In the genomic region with DNA sequence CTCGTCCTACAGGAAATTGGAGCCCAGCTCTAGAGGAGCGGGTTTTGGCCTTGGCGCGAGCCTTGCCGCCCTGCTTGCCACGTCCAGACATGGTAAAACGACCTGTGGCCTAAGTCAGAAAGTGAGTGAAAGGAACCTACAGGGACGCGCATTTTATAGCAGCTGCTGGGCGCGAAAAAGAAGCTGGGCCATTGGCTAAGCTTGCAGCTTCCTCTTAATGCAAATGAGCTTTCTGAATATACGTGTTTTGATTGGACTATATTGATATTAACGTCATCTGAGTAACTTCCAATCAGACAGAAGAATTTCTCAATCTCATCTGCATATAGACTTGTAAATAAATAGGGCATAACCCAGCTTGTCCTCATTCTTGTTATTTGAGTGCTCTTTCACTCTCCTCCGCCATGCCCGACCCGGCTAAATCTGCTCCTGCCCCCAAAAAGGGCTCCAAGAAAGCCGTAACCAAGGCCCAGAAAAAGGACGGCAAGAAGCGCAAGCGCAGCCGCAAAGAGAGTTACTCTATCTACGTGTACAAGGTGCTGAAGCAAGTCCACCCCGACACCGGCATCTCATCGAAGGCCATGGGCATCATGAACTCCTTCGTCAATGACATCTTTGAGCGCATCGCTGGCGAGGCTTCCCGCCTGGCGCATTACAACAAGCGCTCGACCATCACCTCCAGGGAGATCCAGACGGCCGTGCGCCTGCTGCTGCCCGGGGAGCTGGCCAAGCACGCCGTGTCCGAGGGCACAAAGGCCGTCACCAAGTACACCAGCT, we compare ENCODE assay signal across 1 cellular context.
TF ChIP-seq lines count a peak whose summit lies in the region.

No MANE protein-coding gene starts in this region.

TF ChIP-seq in HepG2, 621 proteins besides CTCF, POLR2A, EP300 and RAD21 (continued from another document and continues in another):
- TF ChIP-seq, protein P1, sequence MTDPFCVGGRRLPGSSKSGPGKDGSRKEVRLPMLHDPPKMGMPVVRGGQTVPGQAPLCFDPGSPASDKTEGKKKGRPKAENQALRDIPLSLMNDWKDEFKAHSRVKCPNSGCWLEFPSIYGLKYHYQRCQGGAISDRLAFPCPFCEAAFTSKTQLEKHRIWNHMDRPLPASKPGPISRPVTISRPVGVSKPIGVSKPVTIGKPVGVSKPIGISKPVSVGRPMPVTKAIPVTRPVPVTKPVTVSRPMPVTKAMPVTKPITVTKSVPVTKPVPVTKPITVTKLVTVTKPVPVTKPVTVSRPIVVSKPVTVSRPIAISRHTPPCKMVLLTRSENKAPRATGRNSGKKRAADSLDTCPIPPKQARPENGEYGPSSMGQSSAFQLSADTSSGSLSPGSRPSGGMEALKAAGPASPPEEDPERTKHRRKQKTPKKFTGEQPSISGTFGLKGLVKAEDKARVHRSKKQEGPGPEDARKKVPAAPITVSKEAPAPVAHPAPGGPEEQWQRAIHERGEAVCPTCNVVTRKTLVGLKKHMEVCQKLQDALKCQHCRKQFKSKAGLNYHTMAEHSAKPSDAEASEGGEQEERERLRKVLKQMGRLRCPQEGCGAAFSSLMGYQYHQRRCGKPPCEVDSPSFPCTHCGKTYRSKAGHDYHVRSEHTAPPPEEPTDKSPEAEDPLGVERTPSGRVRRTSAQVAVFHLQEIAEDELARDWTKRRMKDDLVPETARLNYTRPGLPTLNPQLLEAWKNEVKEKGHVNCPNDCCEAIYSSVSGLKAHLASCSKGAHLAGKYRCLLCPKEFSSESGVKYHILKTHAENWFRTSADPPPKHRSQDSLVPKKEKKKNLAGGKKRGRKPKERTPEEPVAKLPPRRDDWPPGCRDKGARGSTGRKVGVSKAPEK (CRISPR knock-in tag; IDR thresholded peaks at IDR 0.05; ENCODE audit: borderline replicate concordance) = peak; percentile 99
- TF ChIP-seq, protein P2, sequence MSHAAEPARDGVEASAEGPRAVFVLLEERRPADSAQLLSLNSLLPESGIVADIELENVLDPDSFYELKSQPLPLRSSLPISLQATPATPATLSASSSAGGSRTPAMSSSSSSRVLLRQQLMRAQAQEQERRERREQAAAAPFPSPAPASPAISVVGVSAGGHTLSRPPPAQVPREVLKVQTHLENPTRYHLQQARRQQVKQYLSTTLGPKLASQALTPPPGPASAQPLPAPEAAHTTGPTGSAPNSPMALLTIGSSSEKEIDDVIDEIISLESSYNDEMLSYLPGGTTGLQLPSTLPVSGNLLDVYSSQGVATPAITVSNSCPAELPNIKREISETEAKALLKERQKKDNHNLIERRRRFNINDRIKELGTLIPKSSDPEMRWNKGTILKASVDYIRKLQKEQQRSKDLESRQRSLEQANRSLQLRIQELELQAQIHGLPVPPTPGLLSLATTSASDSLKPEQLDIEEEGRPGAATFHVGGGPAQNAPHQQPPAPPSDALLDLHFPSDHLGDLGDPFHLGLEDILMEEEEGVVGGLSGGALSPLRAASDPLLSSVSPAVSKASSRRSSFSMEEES (CRISPR knock-in tag; IDR thresholded peaks at IDR 0.05) = peak; percentile 65
- TF ChIP-seq FOXA3 (CRISPR knock-in tag; IDR thresholded peaks at IDR 0.05) (peak; percentile 48; the same call in 1 of the 2 replicates), SMAD1 (CRISPR knock-in tag; IDR thresholded peaks at IDR 0.05; ENCODE audit: borderline replicate concordance, low read depth) (peak; percentile 42; the same call in 1 of the 2 replicates), ZNF605 (CRISPR knock-in tag; IDR thresholded peaks at IDR 0.05) (peak; percentile 95), NFKB2 (CRISPR knock-in tag; IDR thresholded peaks at IDR 0.05; ENCODE audit: borderline replicate concordance) (peak; percentile 94; the same call in 1 of the 2 replicates), ZSCAN20 (CRISPR knock-in tag; IDR thresholded peaks at IDR 0.05; ENCODE audit: borderline replicate concordance) (peak; percentile 69; the same call in 1 of the 2 replicates), NFIB (CRISPR knock-in tag; IDR thresholded peaks at IDR 0.05; ENCODE audit: borderline replicate concordance) (no peak), ATAD3A (CRISPR knock-in tag; IDR thresholded peaks at IDR 0.05) (0 out of 2 replicates have a peak, but pooled peaks have one; percentile 78), SP5 (CRISPR knock-in tag; IDR thresholded peaks at IDR 0.05; ENCODE audit: borderline replicate concordance, low read depth) (no peak), FOXO1 (CRISPR knock-in tag; IDR thresholded peaks at IDR 0.05) (peak; percentile 78), ERF (CRISPR knock-in tag; IDR thresholded peaks at IDR 0.05) (peak; percentile 98), ZNF768 (CRISPR knock-in tag; IDR thresholded peaks at IDR 0.05) (peak; percentile 66), ATF7-NPFF (CRISPR knock-in tag; IDR thresholded peaks at IDR 0.05; ENCODE audit: low read depth) (peak; percentile 92), ZNF766 (CRISPR knock-in tag; IDR thresholded peaks at IDR 0.05; ENCODE audit: borderline replicate concordance) (peak; percentile 76), HDAC6 (IDR thresholded peaks at IDR 0.05; ENCODE audit: low read depth, low read length) (peak; percentile 28; the same call in 1 of the 2 replicates), FLYWCH1 (CRISPR knock-in tag; IDR thresholded peaks at IDR 0.05) (no peak), SCMH1 (CRISPR knock-in tag; IDR thresholded peaks at IDR 0.05; ENCODE audit: borderline replicate concordance) (no peak), ARHGAP35 (CRISPR knock-in tag; IDR thresholded peaks at IDR 0.05; ENCODE audit: borderline replicate concordance) (no peak), ZKSCAN5 (CRISPR knock-in tag; IDR thresholded peaks at IDR 0.05) (no peak), ATRX (CRISPR knock-in tag; IDR thresholded peaks at IDR 0.05; ENCODE audit: borderline replicate concordance) (no peak), ZNF20 (CRISPR knock-in tag; IDR thresholded peaks at IDR 0.05) (peak; percentile 73), TCF7 (IDR thresholded peaks at IDR 0.05; ENCODE audit: low read depth) (no peak), MTF2 (CRISPR knock-in tag; IDR thresholded peaks at IDR 0.05; ENCODE audit: borderline replicate concordance) (no peak), AHR (CRISPR knock-in tag; IDR thresholded peaks at IDR 0.05) (peak; percentile 52; the same call in 1 of the 2 replicates), POLR2AphosphoS5 (IDR thresholded peaks at IDR 0.05; ENCODE audit: low read depth, low read length) (peak; percentile 90), KAT8 (CRISPR knock-in tag; IDR thresholded peaks at IDR 0.05) (peak; percentile 95), HOXA5 (CRISPR knock-in tag; IDR thresholded peaks at IDR 0.05) (peak; percentile 89), RBFOX2 (IDR thresholded peaks at IDR 0.05; ENCODE audit: low read depth, low read length) (peak; percentile 84), ZBTB7B (CRISPR knock-in tag; IDR thresholded peaks at IDR 0.05) (peak; percentile 40; the same call in 1 of the 2 replicates), KLF11 (CRISPR knock-in tag; IDR thresholded peaks at IDR 0.05) (peak; percentile 95), AGO2 (optimal IDR thresholded peaks at IDR 0.05; ENCODE audit: low read depth, low read length) (peak; percentile 91), ATM (IDR thresholded peaks at IDR 0.05; ENCODE audit: borderline replicate concordance) (no peak), IKZF4 (CRISPR knock-in tag; IDR thresholded peaks at IDR 0.05; ENCODE audit: borderline replicate concordance, low read depth, not compliant biosample characterization) (peak; percentile 39), ZNF383 (CRISPR knock-in tag; IDR thresholded peaks at IDR 0.05; ENCODE audit: borderline replicate concordance) (no peak), ISX (CRISPR knock-in tag; conservative IDR thresholded peaks at IDR 0.05) (no peak; the same call in 1 of the 2 replicates), STAT5B (CRISPR knock-in tag; IDR thresholded peaks at IDR 0.05) (peak; percentile 57; the same call in 1 of the 2 replicates), ZSCAN22 (CRISPR knock-in tag; IDR thresholded peaks at IDR 0.05) (0 out of 2 replicates have a peak, but pooled peaks have one; percentile 20), NR1H2 (CRISPR knock-in tag; IDR thresholded peaks at IDR 0.05; ENCODE audit: borderline replicate concordance, low read depth) (peak; percentile 64; the same call in 1 of the 2 replicates), SALL2 (CRISPR knock-in tag; IDR thresholded peaks at IDR 0.05) (peak; percentile 89), ZSCAN12 (CRISPR knock-in tag; IDR thresholded peaks at IDR 0.05) (peak; percentile 87; the same call in 1 of the 2 replicates)
- TF ChIP-seq, protein P3, sequence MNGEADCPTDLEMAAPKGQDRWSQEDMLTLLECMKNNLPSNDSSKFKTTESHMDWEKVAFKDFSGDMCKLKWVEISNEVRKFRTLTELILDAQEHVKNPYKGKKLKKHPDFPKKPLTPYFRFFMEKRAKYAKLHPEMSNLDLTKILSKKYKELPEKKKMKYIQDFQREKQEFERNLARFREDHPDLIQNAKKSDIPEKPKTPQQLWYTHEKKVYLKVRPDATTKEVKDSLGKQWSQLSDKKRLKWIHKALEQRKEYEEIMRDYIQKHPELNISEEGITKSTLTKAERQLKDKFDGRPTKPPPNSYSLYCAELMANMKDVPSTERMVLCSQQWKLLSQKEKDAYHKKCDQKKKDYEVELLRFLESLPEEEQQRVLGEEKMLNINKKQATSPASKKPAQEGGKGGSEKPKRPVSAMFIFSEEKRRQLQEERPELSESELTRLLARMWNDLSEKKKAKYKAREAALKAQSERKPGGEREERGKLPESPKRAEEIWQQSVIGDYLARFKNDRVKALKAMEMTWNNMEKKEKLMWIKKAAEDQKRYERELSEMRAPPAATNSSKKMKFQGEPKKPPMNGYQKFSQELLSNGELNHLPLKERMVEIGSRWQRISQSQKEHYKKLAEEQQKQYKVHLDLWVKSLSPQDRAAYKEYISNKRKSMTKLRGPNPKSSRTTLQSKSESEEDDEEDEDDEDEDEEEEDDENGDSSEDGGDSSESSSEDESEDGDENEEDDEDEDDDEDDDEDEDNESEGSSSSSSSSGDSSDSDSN (CRISPR knock-in tag; IDR thresholded peaks at IDR 0.05) = peak; percentile 99
- TF ChIP-seq, protein P4, sequence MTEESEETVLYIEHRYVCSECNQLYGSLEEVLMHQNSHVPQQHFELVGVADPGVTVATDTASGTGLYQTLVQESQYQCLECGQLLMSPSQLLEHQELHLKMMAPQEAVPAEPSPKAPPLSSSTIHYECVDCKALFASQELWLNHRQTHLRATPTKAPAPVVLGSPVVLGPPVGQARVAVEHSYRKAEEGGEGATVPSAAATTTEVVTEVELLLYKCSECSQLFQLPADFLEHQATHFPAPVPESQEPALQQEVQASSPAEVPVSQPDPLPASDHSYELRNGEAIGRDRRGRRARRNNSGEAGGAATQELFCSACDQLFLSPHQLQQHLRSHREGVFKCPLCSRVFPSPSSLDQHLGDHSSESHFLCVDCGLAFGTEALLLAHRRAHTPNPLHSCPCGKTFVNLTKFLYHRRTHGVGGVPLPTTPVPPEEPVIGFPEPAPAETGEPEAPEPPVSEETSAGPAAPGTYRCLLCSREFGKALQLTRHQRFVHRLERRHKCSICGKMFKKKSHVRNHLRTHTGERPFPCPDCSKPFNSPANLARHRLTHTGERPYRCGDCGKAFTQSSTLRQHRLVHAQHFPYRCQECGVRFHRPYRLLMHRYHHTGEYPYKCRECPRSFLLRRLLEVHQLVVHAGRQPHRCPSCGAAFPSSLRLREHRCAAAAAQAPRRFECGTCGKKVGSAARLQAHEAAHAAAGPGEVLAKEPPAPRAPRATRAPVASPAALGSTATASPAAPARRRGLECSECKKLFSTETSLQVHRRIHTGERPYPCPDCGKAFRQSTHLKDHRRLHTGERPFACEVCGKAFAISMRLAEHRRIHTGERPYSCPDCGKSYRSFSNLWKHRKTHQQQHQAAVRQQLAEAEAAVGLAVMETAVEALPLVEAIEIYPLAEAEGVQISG (CRISPR knock-in tag; IDR thresholded peaks at IDR 0.05) = peak; percentile 76
- TF ChIP-seq, protein P5, sequence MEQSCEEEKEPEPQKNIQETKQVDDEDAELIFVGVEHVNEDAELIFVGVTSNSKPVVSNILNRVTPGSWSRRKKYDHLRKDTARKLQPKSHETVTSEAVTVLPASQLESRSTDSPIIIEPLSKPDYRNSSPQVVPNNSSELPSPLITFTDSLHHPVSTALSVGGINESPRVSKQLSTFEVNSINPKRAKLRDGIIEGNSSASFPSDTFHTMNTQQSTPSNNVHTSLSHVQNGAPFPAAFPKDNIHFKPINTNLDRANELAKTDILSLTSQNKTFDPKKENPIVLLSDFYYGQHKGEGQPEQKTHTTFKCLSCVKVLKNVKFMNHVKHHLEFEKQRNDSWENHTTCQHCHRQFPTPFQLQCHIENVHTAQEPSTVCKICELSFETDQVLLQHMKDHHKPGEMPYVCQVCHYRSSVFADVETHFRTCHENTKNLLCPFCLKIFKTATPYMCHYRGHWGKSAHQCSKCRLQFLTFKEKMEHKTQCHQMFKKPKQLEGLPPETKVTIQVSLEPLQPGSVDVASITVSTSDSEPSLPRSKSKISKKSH (CRISPR knock-in tag; IDR thresholded peaks at IDR 0.05; ENCODE audit: borderline replicate concordance) = peak; percentile 69; the same call in 1 of the 2 replicates
- TF ChIP-seq, protein P6, sequence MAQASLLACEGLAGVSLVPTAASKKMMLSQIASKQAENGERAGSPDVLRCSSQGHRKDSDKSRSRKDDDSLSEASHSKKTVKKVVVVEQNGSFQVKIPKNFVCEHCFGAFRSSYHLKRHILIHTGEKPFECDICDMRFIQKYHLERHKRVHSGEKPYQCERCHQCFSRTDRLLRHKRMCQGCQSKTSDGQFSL (CRISPR knock-in tag; IDR thresholded peaks at IDR 0.05) = peak; percentile 29; the same call in 1 of the 2 replicates
- TF ChIP-seq, protein P7, sequence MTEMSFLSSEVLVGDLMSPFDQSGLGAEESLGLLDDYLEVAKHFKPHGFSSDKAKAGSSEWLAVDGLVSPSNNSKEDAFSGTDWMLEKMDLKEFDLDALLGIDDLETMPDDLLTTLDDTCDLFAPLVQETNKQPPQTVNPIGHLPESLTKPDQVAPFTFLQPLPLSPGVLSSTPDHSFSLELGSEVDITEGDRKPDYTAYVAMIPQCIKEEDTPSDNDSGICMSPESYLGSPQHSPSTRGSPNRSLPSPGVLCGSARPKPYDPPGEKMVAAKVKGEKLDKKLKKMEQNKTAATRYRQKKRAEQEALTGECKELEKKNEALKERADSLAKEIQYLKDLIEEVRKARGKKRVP (CRISPR knock-in tag; IDR thresholded peaks at IDR 0.05) = peak in 1 of 2 experiments; percentile 80; a peak in 2 of 4 replicates
- TF ChIP-seq, protein P8, sequence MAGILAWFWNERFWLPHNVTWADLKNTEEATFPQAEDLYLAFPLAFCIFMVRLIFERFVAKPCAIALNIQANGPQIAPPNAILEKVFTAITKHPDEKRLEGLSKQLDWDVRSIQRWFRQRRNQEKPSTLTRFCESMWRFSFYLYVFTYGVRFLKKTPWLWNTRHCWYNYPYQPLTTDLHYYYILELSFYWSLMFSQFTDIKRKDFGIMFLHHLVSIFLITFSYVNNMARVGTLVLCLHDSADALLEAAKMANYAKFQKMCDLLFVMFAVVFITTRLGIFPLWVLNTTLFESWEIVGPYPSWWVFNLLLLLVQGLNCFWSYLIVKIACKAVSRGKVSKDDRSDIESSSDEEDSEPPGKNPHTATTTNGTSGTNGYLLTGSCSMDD (CRISPR knock-in tag; IDR thresholded peaks at IDR 0.05) = no peak; the same call in 1 of the 2 replicates
